8 cellular contexts compared by ENCODE assay signal in the genomic region with DNA sequence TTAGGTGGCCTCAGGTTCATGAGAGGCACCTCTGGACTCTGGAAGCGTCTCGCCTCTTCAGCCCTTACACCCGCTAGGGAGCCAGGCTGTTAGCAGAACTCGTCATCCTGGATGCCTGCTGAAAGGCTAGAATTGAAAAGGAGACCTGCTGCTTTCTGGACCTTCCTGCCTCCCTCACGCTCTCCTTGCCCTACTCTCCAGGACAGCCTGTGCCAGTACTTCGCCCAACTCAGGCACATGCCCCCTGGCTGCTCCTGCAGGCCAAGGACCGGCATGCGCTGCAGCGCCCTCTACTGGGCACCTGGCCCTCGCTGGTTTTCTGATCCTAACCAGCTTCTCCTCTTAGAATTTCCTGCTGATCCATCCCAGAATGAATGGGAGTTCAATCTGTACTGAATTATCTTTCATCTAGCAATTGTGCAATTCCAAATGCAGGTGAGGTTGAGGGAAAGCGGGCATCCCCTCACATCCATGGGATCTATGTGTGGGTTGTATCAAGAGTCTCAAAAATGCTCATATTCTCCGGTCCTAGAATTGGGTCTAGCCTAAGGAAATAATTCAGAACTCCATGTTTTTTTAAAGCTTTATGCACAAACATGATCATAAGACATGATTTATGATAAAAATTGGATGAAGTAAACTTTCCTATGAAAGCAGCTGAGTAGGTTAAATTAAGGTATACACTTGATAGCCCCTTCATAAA.
DNase-seq lines count a peak whose midpoint lies in the region; ATAC-seq and TF ChIP-seq lines count a peak whose summit lies in the region.

No MANE protein-coding gene starts in this region.

- H4K20me1 ChIP-seq in fibroblast of lung (ENCODE audit: control insufficient read depth, extremely low read depth, insufficient read depth, low read length), result no peaks in the 10 kb centered on the region

- TF ChIP-seq EP300 in tibial nerve (IDR thresholded peaks at IDR 0.05), result no peak

- WGBS in tibial nerve, 2 donors, result 76% methylated on average over 12 of the region's 12 CpGs

- peak; percentile 62 to 83 (median 67) for DNase-seq in CD4-positive, alpha-beta T cell
- DNase-seq in HFFc6 (peak; percentile 63), RPMI7951 (ENCODE audit: low read depth) (peak; percentile 51), activated T-helper 1 cell treated with Interleukin-2 at 50 U/mL for 16 hours (ENCODE audit: low read depth) (peak; percentile 56), fibroblast of lung (ENCODE audit: low read depth in 2 of 2) (peak; percentile 39 to 59), osteocyte (ENCODE audit: extremely low spot score, unreplicated experiment) (peak; percentile 90), tibial nerve (ENCODE audit: low spot score in 2 of 2) (peak; percentile 38 to 47)

- no peak overlapping the region for H3K4me2 ChIP-seq in fibroblast of lung (ENCODE audit: extremely low read depth, insufficient read depth, low read length)

- H3K27ac ChIP-seq in CD4-positive, alpha-beta T cell (ENCODE audit: low read depth, low read length), result no peak overlapping the region
- H3K27ac ChIP-seq in fibroblast of lung (ENCODE audit: insufficient read depth, low read length) (no peak overlapping the region), tibial nerve (no peak overlapping the region)

- TF ChIP-seq CTCF in CD4-positive, alpha-beta T cell (IDR thresholded peaks at IDR 0.05), result peak; percentile 94
- TF ChIP-seq CTCF in HFFc6 (IDR thresholded peaks at IDR 0.05) (peak; percentile 98), fibroblast of lung (conservative IDR thresholded peaks at IDR 0.05 in 1 of 2, IDR thresholded peaks at IDR 0.05 in 1 of 2; ENCODE audit: low read depth in 1 of 2, low read length in 2 of 2) (peak; percentile 84 to 99), osteocyte (IDR thresholded peaks at IDR 0.05) (peak; percentile 88), tibial nerve (IDR thresholded peaks at IDR 0.05) (peak; percentile 67 to 79 (median 72))

- CTCF ChIA-PET in CD4-positive, alpha-beta T cell (lab: Charles Lee), result interaction anchor here (0.5 to 1.7 kb wide), 23 partner anchors 11 to 499 kb away, joined by 3 to 11 read pairs (median 3); a partner anchor contains a TSS

- H3K4me3 Mint-ChIP-seq in CD4-positive, alpha-beta T cell, result no peak overlapping the region
- H3K4me3 Mint-ChIP-seq in HFFc6 (no peak overlapping the region), osteocyte (ENCODE audit: unreplicated experiment) (no peak overlapping the region)

- no peaks in the 10 kb centered on the region for H3K79me2 ChIP-seq in fibroblast of lung (ENCODE audit: control insufficient read depth, insufficient read depth, low read length)

- H3K27ac Mint-ChIP-seq in CD4-positive, alpha-beta T cell, result peak overlapping the region; percentile 25
- H3K27ac Mint-ChIP-seq in HFFc6 (no peak overlapping the region), osteocyte (ENCODE audit: unreplicated experiment) (no peak overlapping the region)

- POLR2A ChIA-PET in CD4-positive, alpha-beta T cell (lab: Charles Lee), result interaction anchor here (0.7 to 1.6 kb wide), 2 partner anchors 104 to 119 kb away, joined by 3 read pairs; no protein-coding TSS in a partner anchor

- H3K9me3 Mint-ChIP-seq in CD4-positive, alpha-beta T cell, result no peaks in the 10 kb centered on the region
- H3K9me3 Mint-ChIP-seq in HFFc6 (no peaks in the 10 kb centered on the region), osteocyte (ENCODE audit: unreplicated experiment) (no peaks in the 10 kb centered on the region)

- no peaks in the 10 kb centered on the region for H3K9me3 ChIP-seq in CD4-positive, alpha-beta T cell (ENCODE audit: control insufficient read depth, low read length)
- H3K9me3 ChIP-seq in fibroblast of lung (ENCODE audit: control insufficient read depth, insufficient read depth, low read depth, low read length) (no peaks in the 10 kb centered on the region), tibial nerve (no peaks in the 10 kb centered on the region)

- H3K36me3 ChIP-seq in fibroblast of lung (ENCODE audit: control insufficient read depth, insufficient read depth, low read length) (peaks cover 10% of the 10 kb centered on the region), tibial nerve (peaks cover 0 to 53% (median 0%) of the 10 kb centered on the region in 3 donors)

- no peak for TF ChIP-seq POLR2A in tibial nerve (IDR thresholded peaks at IDR 0.05)

- no peaks in the 10 kb centered on the region for H3K4me1 ChIP-seq in fibroblast of lung (ENCODE audit: control insufficient read depth, extremely low read depth, insufficient read depth, low read length)
- H3K4me1 ChIP-seq in tibial nerve, result peaks cover 0 to 27% (median 4%) of the 10 kb centered on the region in 4 donors

- H3K4me3 ChIP-seq in fibroblast of lung (replicated peaks in 1 of 4; ENCODE audit: control extremely low read depth in 1 of 4, insufficient read depth in 1 of 4, low read depth in 3 of 4, low read length in 4 of 4), result no peak overlapping the region
- H3K4me3 ChIP-seq in tibial nerve, result no peak overlapping the region

- H3K27me3 ChIP-seq in CD4-positive, alpha-beta T cell (ENCODE audit: control insufficient read depth, insufficient read depth, low read length), result no peaks in the 10 kb centered on the region
- no peaks in the 10 kb centered on the region for H3K27me3 ChIP-seq in fibroblast of lung (ENCODE audit: control insufficient read depth, insufficient read depth, low read length)
- H3K27me3 ChIP-seq in tibial nerve, result no peaks in the 10 kb centered on the region

- no peak overlapping the region for H2AFZ ChIP-seq in fibroblast of lung (ENCODE audit: low read length)

- H3K27me3 Mint-ChIP-seq in CD4-positive, alpha-beta T cell, result no peaks in the 10 kb centered on the region
- H3K27me3 Mint-ChIP-seq in HFFc6 (ENCODE audit: insufficient read depth) (peaks cover 4% of the 10 kb centered on the region), osteocyte (ENCODE audit: unreplicated experiment) (no peaks in the 10 kb centered on the region)

- H3K9ac ChIP-seq in fibroblast of lung (ENCODE audit: insufficient read depth, low read length), result no peak overlapping the region

- ATAC-seq in CD4-positive, alpha-beta T cell (ENCODE audit: poor library complexity), result peak; percentile 79
- ATAC-seq in GM19023 (IDR thresholded peaks at IDR 0.05; ENCODE audit: unreplicated experiment), result no peak

- H3K4me1 Mint-ChIP-seq in CD4-positive, alpha-beta T cell (ENCODE audit: low read depth), result peaks cover 6% of the 10 kb centered on the region
- H3K4me1 Mint-ChIP-seq in HFFc6 (ENCODE audit: low read depth) (peaks cover 10% of the 10 kb centered on the region), osteocyte (ENCODE audit: unreplicated experiment) (peaks cover 5% of the 10 kb centered on the region)

- H3K36me3 Mint-ChIP-seq in CD4-positive, alpha-beta T cell (ENCODE audit: low read depth), result peaks cover 47% of the 10 kb centered on the region
- H3K36me3 Mint-ChIP-seq in HFFc6 (ENCODE audit: low read depth) (peaks cover 13% of the 10 kb centered on the region), osteocyte (ENCODE audit: unreplicated experiment) (peaks cover 17% of the 10 kb centered on the region)

- intact Hi-C loops in CD4-positive, alpha-beta T cell (cut with DNase I, micrococcal nuclease), result no loop called here
